In genomic region chr1:226223157-226223785, GRCh38 we compare ENCODE assay signal across 8 cellular contexts. TPM values are rescaled to one million over a fixed set of nuclear protein-coding genes. Genes with fewer than 3 reads are reported as not detected.
DNase-seq lines count a peak whose midpoint lies in the region; ATAC-seq, FAIRE-seq and TF ChIP-seq lines count a peak whose summit lies in the region.

Gene MIXL1, plus strand, starts transcription at chr1:226223664. Its CDS starts 18 bp downstream, at chr1:226223682.

- DNase-seq in activated CD4-positive, alpha-beta T cell treated with anti-CD3 and anti-CD28 coated beads, Interleukin-2, amount 10 ng/mL, durations not matched to agents 7 days and 5 days, result no peak
- no peak for DNase-seq in activated CD4-positive, alpha-beta T cell treated with anti-CD3 and anti-CD28 coated beads, Interleukin-2, amount 50 U/mL, for 1 hour
- DNase-seq in WERI-Rb-1, result peak; percentile 24
- peak; percentile 28 for DNase-seq in left ventricle myocardium superior
- no peak for DNase-seq in spleen
- DNase-seq in epidermal melanocyte (ENCODE audit: insufficient read length, low spot score), result no peak
- DNase-seq in D721Med (ENCODE audit: insufficient read length, low spot score), result no peak

- peaks cover 30% of the 10 kb centered on the region for H3K27me3 Mint-ChIP-seq in activated CD4-positive, alpha-beta T cell treated with anti-CD3 and anti-CD28 coated beads, Interleukin-2, amount 10 ng/mL, durations not matched to agents 7 days and 5 days

- H3K27ac Mint-ChIP-seq in activated CD4-positive, alpha-beta T cell treated with anti-CD3 and anti-CD28 coated beads, Interleukin-2, amount 10 ng/mL, durations not matched to agents 7 days and 5 days, result no peak within 1 kb of the TSS

- H3K9me3 ChIP-seq in WERI-Rb-1 (ENCODE audit: severe bottlenecking) (no peaks in the 10 kb centered on the region), spleen (no peaks in the 10 kb centered on the region)

- peaks cover 8% of the 10 kb centered on the region for H3K4me1 Mint-ChIP-seq in activated CD4-positive, alpha-beta T cell treated with anti-CD3 and anti-CD28 coated beads, Interleukin-2, amount 10 ng/mL, durations not matched to agents 7 days and 5 days

- intact Hi-C loops in left ventricle myocardium superior (cut with micrococcal nuclease), result no loop called here
- intact Hi-C loops in spleen (cut with DNase I; ENCODE audit: low total_unique reads), result no loop called here

- no peak for FAIRE-seq in D721Med (lab: Jason Lieb, UNC)

- POLR2A ChIA-PET in activated CD4-positive, alpha-beta T cell treated with anti-CD3 and anti-CD28 coated beads, Interleukin-2, amount 10 ng/mL, durations not matched to agents 7 days and 5 days (lab: Charles Lee), result no interaction called here

- ATAC-seq in HG02610 (IDR thresholded peaks at IDR 0.05; ENCODE audit: unreplicated experiment) (peak; percentile 30), left ventricle myocardium superior (peak; percentile 39)

- TF ChIP-seq POLR2A in spleen (IDR thresholded peaks at IDR 0.05), result no peak

- H3K36me3 ChIP-seq in WERI-Rb-1, result no peaks in the 10 kb centered on the region
- no peaks in the 10 kb centered on the region for H3K36me3 ChIP-seq in spleen

- H3K36me3 Mint-ChIP-seq in activated CD4-positive, alpha-beta T cell treated with anti-CD3 and anti-CD28 coated beads, Interleukin-2, amount 10 ng/mL, durations not matched to agents 7 days and 5 days (ENCODE audit: low read depth), result peaks cover 5% of the 10 kb centered on the region

- H3K27ac ChIP-seq in WERI-Rb-1, result no peak within 1 kb of the TSS
- H3K27ac ChIP-seq in spleen, result peak within 1 kb of the TSS in 1 of 8 donors; percentile 48

- WGBS in spleen, 5 donors, result 4 to 19% (median 6%) methylated on average over 13 to 62 of the region's 62 CpGs

- H3K4me3 Mint-ChIP-seq in activated CD4-positive, alpha-beta T cell treated with anti-CD3 and anti-CD28 coated beads, Interleukin-2, amount 10 ng/mL, durations not matched to agents 7 days and 5 days, result peak within 1 kb of the TSS; percentile 71

- peak within 1 kb of the TSS; percentile 50 for H3K4me3 ChIP-seq in WERI-Rb-1 (ENCODE audit: low read depth, low read length)
- peak within 1 kb of the TSS; percentile 34 to 76 (median 48) for H3K4me3 ChIP-seq in spleen

- CTCF ChIA-PET in activated CD4-positive, alpha-beta T cell treated with anti-CD3 and anti-CD28 coated beads, Interleukin-2, amount 10 ng/mL, durations not matched to agents 7 days and 5 days (lab: Charles Lee), result interaction anchor here (1.0 to 1.6 kb wide), 2 partner anchors 21 to 98 kb away, joined by 3 to 4 read pairs; no protein-coding TSS in a partner anchor

- H3K27me3 ChIP-seq in WERI-Rb-1 (ENCODE audit: insufficient read depth, low read depth, severe bottlenecking) (no peaks in the 10 kb centered on the region), spleen (replicated peaks in 1 of 7) (peaks cover 0 to 41% (median 20%) of the 10 kb centered on the region in 7 donors)

- TF ChIP-seq CTCF in WERI-Rb-1 (IDR thresholded peaks at IDR 0.05; ENCODE audit: low read depth, low read length) (no peak), spleen (IDR thresholded peaks at IDR 0.05 in 8 of 11, conservative IDR thresholded peaks at IDR 0.05 in 3 of 11) (no peak), D721Med (IDR thresholded peaks at IDR 0.05; ENCODE audit: insufficient read depth, missing control alignments) (no peak)

- no peaks in the 10 kb centered on the region for H3K9me3 Mint-ChIP-seq in activated CD4-positive, alpha-beta T cell treated with anti-CD3 and anti-CD28 coated beads, Interleukin-2, amount 10 ng/mL, durations not matched to agents 7 days and 5 days

- peaks cover 6 to 16% (median 14%) of the 10 kb centered on the region in 6 donors for H3K4me1 ChIP-seq in spleen

RNA-seq across cellular contexts. Expression of gene MIXL1, which starts in this region (rescaled TPM):
- total RNA-seq in activated CD4-positive, alpha-beta T cell treated with anti-CD3 and anti-CD28 coated beads, Interleukin-2, amount 10 ng/mL, durations not matched to agents 7 days and 5 days, result not detected
- total RNA-seq in left ventricle myocardium superior (not detected), spleen (1 to 10 TPM in 5 of 7 donors, not detected in 2; 1.1 to 2.3 (median 1.2) TPM)
- under 1 TPM; 0.07 to 0.44 (median 0.10) TPM for polyA plus RNA-seq in spleen

Comparison
In these comparisons a context has a peak if more than half of its experiments do, and no peak if none do; other contexts are left out.
1. Peak in DNase-seq and ATAC-seq in left ventricle myocardium superior; RNA of the gene not detected or under 1 TPM.